Comparison of ENCODE assay signal across 18 cellular contexts in genomic region chr3:194300936-194301335, GRCh38. TPM values are rescaled to one million over a fixed set of nuclear protein-coding genes. Genes with fewer than 3 reads are reported as not detected.
"Had no signal": no experiment of that assay in that cellular context is flagged by ENCODE, and none has a peak within 500 bp of the region (broad histone marks: within the 10 kb centered on the region; RNA-seq: fewer than 3 reads in every experiment).

No MANE protein-coding gene starts in this region.

- H3K4me1 ChIP-seq: colonic mucosa had no signal

- H3K27me3 ChIP-seq: upper lobe of left lung had no signal

- H3K4me3 ChIP-seq: colonic mucosa, left ventricle myocardium inferior, lower lobe of right lung, psoas muscle, upper lobe of left lung had no signal

- H3K27ac ChIP-seq: colonic mucosa, foreskin keratinocyte, left ventricle myocardium inferior, neutrophil had no signal

- ATAC-seq: naive thymus-derived CD4-positive, alpha-beta T cell; stimulated activated naive B cell treated with anti-CD40 and anti-IgM and Interleukin-4, amounts not matched to agents 10 μg/mL and 1 μg/mL and 100 μg/mL, for 72 hours; stimulated activated naive CD8-positive, alpha-beta T cell treated with anti-CD3 and anti-CD28 coated beads, Interleukin-15, amount 100 ng/mL, for 72 hours had no signal

- H3K36me3 ChIP-seq: colonic mucosa, left ventricle myocardium inferior, lower lobe of right lung, neutrophil, upper lobe of left lung had no signal

- DNase-seq: dermis blood vessel endothelial cell; immature natural killer cell; naive thymus-derived CD4-positive, alpha-beta T cell; small intestine; stimulated activated CD4-positive, alpha-beta T cell treated with anti-CD3 and anti-CD28 coated beads, Interleukin-4, amount 100 ng/mL, for 4 hours; stimulated activated naive B cell treated with anti-CD40 and anti-IgM and Interleukin-4, amounts not matched to agents 10 μg/mL and 1 μg/mL and 100 μg/mL, for 72 hours; stimulated activated naive CD8-positive, alpha-beta T cell treated with anti-CD3 and anti-CD28 coated beads, Interleukin-15, amount 100 ng/mL, for 72 hours had no signal

- H3K9me3 ChIP-seq: colonic mucosa, left ventricle myocardium inferior, lower lobe of right lung, neutrophil, psoas muscle, upper lobe of left lung had no signal

RNA-seq across cellular contexts. Expression of gene CPN2, which starts 50.2 kb away (rescaled TPM):
- total RNA-seq: cerebellum; dermis blood vessel endothelial cell; epithelial cell of proximal tubule; foreskin keratinocyte; lower lobe of right lung; naive thymus-derived CD4-positive, alpha-beta T cell had no signal
- polyA plus RNA-seq: foreskin keratinocyte; immature natural killer cell; keratinocyte; naive thymus-derived CD4-positive, alpha-beta T cell; neural cell; small intestine had no signal
